In genomic region chr18:109130-109921, GRCh38 we compare ENCODE assay signal across 1 cellular context.
A peak's percentile ranks its signal among the peaks of the same experiment; 100 is the strongest.
TF ChIP-seq lines count a peak whose summit lies in the region.

No MANE protein-coding gene starts in this region.

TF ChIP-seq in HEK293, 187 proteins besides CTCF, POLR2A, EP300 and RAD21 (continued from another document):
- TF ChIP-seq, protein P1, sequence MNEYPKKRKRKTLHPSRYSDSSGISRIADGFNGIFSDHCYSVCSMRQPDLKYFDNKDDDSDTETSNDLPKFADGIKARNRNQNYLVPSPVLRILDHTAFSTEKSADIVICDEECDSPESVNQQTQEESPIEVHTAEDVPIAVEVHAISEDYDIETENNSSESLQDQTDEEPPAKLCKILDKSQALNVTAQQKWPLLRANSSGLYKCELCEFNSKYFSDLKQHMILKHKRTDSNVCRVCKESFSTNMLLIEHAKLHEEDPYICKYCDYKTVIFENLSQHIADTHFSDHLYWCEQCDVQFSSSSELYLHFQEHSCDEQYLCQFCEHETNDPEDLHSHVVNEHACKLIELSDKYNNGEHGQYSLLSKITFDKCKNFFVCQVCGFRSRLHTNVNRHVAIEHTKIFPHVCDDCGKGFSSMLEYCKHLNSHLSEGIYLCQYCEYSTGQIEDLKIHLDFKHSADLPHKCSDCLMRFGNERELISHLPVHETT (tag by site-specific recombination; IDR thresholded peaks at IDR 0.05) = peak; percentile 62; the same call in 1 of the 2 replicates
- peak; percentile 99 for TF ChIP-seq ZNF629 (tag by site-specific recombination; IDR thresholded peaks at IDR 0.05)
- peak; percentile 61; the same call in 1 of the 2 replicates for TF ChIP-seq ZSCAN23 (tag by site-specific recombination; IDR thresholded peaks at IDR 0.05)
- TF ChIP-seq, protein P2, sequence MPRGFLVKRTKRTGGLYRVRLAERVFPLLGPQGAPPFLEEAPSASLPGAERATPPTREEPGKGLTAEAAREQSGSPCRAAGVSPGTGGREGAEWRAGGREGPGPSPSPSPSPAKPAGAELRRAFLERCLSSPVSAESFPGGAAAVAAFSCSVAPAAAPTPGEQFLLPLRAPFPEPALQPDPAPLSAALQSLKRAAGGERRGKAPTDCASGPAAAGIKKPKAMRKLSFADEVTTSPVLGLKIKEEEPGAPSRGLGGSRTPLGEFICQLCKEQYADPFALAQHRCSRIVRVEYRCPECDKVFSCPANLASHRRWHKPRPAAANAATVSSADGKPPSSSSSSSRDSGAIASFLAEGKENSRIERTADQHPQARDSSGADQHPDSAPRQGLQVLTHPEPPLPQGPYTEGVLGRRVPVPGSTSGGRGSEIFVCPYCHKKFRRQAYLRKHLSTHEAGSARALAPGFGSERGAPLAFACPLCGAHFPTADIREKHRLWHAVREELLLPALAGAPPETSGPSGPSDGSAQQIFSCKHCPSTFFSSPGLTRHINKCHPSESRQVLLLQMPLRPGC (tag by site-specific recombination; IDR thresholded peaks at IDR 0.05) = peak; percentile 66; the same call in 1 of the 2 replicates
- peak; percentile 96 for TF ChIP-seq ZBTB21 (tag by site-specific recombination; IDR thresholded peaks at IDR 0.05)
- TF ChIP-seq PATZ1 (tag by site-specific recombination; IDR thresholded peaks at IDR 0.05) = peak; percentile 38; the same call in 1 of the 2 replicates
- peak; percentile 60 for TF ChIP-seq KLF8 (tag by site-specific recombination; IDR thresholded peaks at IDR 0.05)
TF ChIP-seq in HEK293: peak in this region for 24; not testable (repeated sequence) for 163.
